ENCODE assay signal across 9 cellular contexts in the genomic region with DNA sequence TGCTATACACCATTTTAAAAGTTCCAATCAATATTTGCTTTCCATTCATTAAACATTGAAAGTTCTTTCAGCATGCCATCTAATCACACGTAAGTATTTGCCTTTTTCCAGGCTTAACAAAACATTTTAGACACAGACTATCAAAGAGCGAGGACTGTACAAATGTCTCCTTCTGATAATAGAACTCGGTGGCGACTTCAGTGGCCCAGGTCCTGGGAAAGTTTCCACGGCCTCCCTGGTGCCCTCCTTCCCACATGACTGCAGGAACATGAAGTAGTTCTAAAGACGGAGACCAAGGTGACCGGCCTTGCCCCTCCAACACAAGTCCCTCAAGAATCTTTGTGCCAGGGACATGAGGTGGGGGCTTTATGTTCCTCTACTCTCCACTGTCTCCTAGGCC.
"Had no signal": no experiment of that assay in that cellular context is flagged by ENCODE, and none has a peak within 500 bp of the region (broad histone marks: within the 10 kb centered on the region; RNA-seq: fewer than 3 reads in every experiment).

No MANE protein-coding gene starts in this region.

- H3K4me3 Mint-ChIP-seq: HFFc6 had no signal

- H3K27ac Mint-ChIP-seq: HFFc6 had no signal

- H3K9ac ChIP-seq: GM23248 had no signal

- DNase-seq: GM23248, GOT3, H7, HFFc6, IMR-90 had no signal

- ATAC-seq: HCT116, K562 had no signal

- H2AFZ ChIP-seq: GM23248 had no signal

- H3K9me3 ChIP-seq: HAP-1 had no signal

- H3K27ac ChIP-seq: GM23248, HL-60 had no signal

- FAIRE-seq: K562 had no signal

- H3K4me3 ChIP-seq: GM23248, HAP-1, K562 had no signal

- H3K9me3 Mint-ChIP-seq: HFFc6 had no signal

- H3K36me3 ChIP-seq: HAP-1 had no signal
